In genomic region chr9:68913054-68913453, GRCh38 we compare ENCODE assay signal across 18 cellular contexts.
DNase-seq lines count a peak whose midpoint lies in the region; ATAC-seq, FAIRE-seq and TF ChIP-seq lines count a peak whose summit lies in the region.
"Had no signal": no experiment of that assay in that cellular context is flagged by ENCODE, and none has a peak within 500 bp of the region (broad histone marks: within the 10 kb centered on the region; RNA-seq: fewer than 3 reads in every experiment).

No MANE protein-coding gene starts in this region.

- TF ChIP-seq POLR2A in GM12891 (IDR thresholded peaks at IDR 0.05; ENCODE audit: low read depth, low read length) = no peak

- H3K36me3 ChIP-seq in left ventricle myocardium inferior (no peaks in the 10 kb centered on the region), colonic mucosa (no peaks in the 10 kb centered on the region), thoracic aorta (no peaks in the 10 kb centered on the region)

- H3K27ac ChIP-seq in left ventricle myocardium inferior (replicated peaks) = peak overlapping the region; percentile 39
- H3K27ac ChIP-seq in right cardiac atrium (ENCODE audit: low read length) = no peak overlapping the region
- H3K27ac ChIP-seq in colonic mucosa = peak overlapping the region; percentile 1
- peak overlapping the region in 1 of 2 donors; percentile 26 for H3K27ac ChIP-seq in thoracic aorta

- 10% methylated on average over 1 of the region's 1 CpG for WGBS in right cardiac atrium

- DNase-seq in left ventricle myocardium inferior (no peak), right cardiac atrium (no peak), NCI-H2029 treated with DMSO at 0.1 percent for 48 hours (lab: John Stamatoyannopoulos, UW) (peak; percentile 36), colonic mucosa (no peak), thoracic aorta (ENCODE audit: low spot score) (no peak), GM12891 (ENCODE audit: insufficient read length, low spot score) (no peak)
- DNase-seq: ACHN, AML-193, DMS79 treated with DMSO at 0.1 percent for 48 hours, HCEC 1CT, NCI-H1436 treated with DMSO at 0.1 percent for 48 hours, NCI-H2081 treated with DMSO at 0.1 percent for 48 hours, OCI-M1, RPMI8226 had no signal

- intact Hi-C loops in left ventricle myocardium inferior (cut with micrococcal nuclease) = no loop called here
- intact Hi-C loops in right cardiac atrium (cut with DNase I) = no loop called here
- intact Hi-C loops in colonic mucosa (cut with DNase I) = no loop called here

- no peak for TF ChIP-seq CTCF in left ventricle myocardium inferior (IDR thresholded peaks at IDR 0.05; ENCODE audit: borderline replicate concordance)
- TF ChIP-seq CTCF in colonic mucosa (IDR thresholded peaks at IDR 0.05) = no peak
- no peak for TF ChIP-seq CTCF in thoracic aorta (IDR thresholded peaks at IDR 0.05)

- no peak for FAIRE-seq in GM12891 (lab: Jason Lieb, UNC)
- FAIRE-seq: G401.6, K562 had no signal

- H3K4me3 ChIP-seq in left ventricle myocardium inferior (no peak overlapping the region), right cardiac atrium (ENCODE audit: low read length) (no peak overlapping the region), colonic mucosa (no peak overlapping the region), thoracic aorta (peak overlapping the region; percentile 20)
- H3K4me3 ChIP-seq: K562 had no signal

- H3K9me3 ChIP-seq in left ventricle myocardium inferior (replicated peaks) (no peaks in the 10 kb centered on the region), right cardiac atrium (ENCODE audit: control insufficient read depth, low read length) (no peaks in the 10 kb centered on the region), colonic mucosa (no peaks in the 10 kb centered on the region), thoracic aorta (no peaks in the 10 kb centered on the region)

- H3K4me1 ChIP-seq in left ventricle myocardium inferior (peaks cover 31% of the 10 kb centered on the region), right cardiac atrium (ENCODE audit: control insufficient read depth, insufficient read depth, low read length) (peaks cover 2% of the 10 kb centered on the region), colonic mucosa (no peaks in the 10 kb centered on the region), thoracic aorta (ENCODE audit: control insufficient read depth in 1 of 2, low read depth in 2 of 2) (peaks cover 8 to 24% of the 10 kb centered on the region in 2 donors)

- no peak overlapping the region for H3K9ac ChIP-seq in colonic mucosa (ENCODE audit: low read depth in 2 of 2, low read length in 2 of 2)

- no peaks in the 10 kb centered on the region for H3K27me3 ChIP-seq in left ventricle myocardium inferior (ENCODE audit: low read depth)
- no peaks in the 10 kb centered on the region for H3K27me3 ChIP-seq in right cardiac atrium (ENCODE audit: control insufficient read depth, insufficient read depth)
- H3K27me3 ChIP-seq in colonic mucosa = no peaks in the 10 kb centered on the region
- H3K27me3 ChIP-seq in thoracic aorta (replicated peaks; ENCODE audit: insufficient read depth) = no peaks in the 10 kb centered on the region

- ATAC-seq in right cardiac atrium = no peak
- ATAC-seq in thoracic aorta (ENCODE audit: insufficient number of reproducible peaks, low FRiP score, low read depth) = no peak
- ATAC-seq in HG03460 (IDR thresholded peaks at IDR 0.05; ENCODE audit: unreplicated experiment) = no peak
- ATAC-seq in HG03469 (IDR thresholded peaks at IDR 0.05; ENCODE audit: unreplicated experiment) = no peak
- ATAC-seq: K562 had no signal

TF ChIP-seq in GM12891, 5 proteins besides CTCF, POLR2A, EP300 and RAD21:
- TF ChIP-seq PAX5 (IDR thresholded peaks at IDR 0.05; ENCODE audit: insufficient read depth, low read length, severe bottlenecking) (no peak), TAF1 (IDR thresholded peaks at IDR 0.05; ENCODE audit: low read depth, low read length) (no peak), POLR2AphosphoS5 (IDR thresholded peaks at IDR 0.05; ENCODE audit: low read depth, low read length) (no peak), POU2F2 (IDR thresholded peaks at IDR 0.05; ENCODE audit: low read depth, low read length) (no peak), SPI1 (IDR thresholded peaks at IDR 0.05; ENCODE audit: low read depth, low read length) (no peak)
TF ChIP-seq in GM12891: peak in this region for 0.
